ENCODE assay signal across 8 cellular contexts in genomic region chr4:103915224-103915869, GRCh38.
DNase-seq lines count a peak whose midpoint lies in the region; ATAC-seq and TF ChIP-seq lines count a peak whose summit lies in the region.

No MANE protein-coding gene starts in this region.

- no peak overlapping the region for H3K9ac ChIP-seq in endodermal cell (ENCODE audit: extremely low read depth, low read length, poor library complexity, severe bottlenecking)
- H3K9ac ChIP-seq in smooth muscle cell (ENCODE audit: low read depth) = no peak overlapping the region

- H3K27ac ChIP-seq in heart left ventricle (no peak overlapping the region), endodermal cell (ENCODE audit: low read depth, low read length) (no peak overlapping the region), smooth muscle cell (ENCODE audit: low read depth) (no peak overlapping the region)

- no peak overlapping the region for H3K4me3 Mint-ChIP-seq in endodermal cell

- no peaks in the 10 kb centered on the region for H3K79me2 ChIP-seq in smooth muscle cell (ENCODE audit: low read depth)

- no peaks in the 10 kb centered on the region for H3K9me3 ChIP-seq in heart left ventricle
- peaks cover 4% of the 10 kb centered on the region for H3K9me3 ChIP-seq in endodermal cell (ENCODE audit: control insufficient read depth, low read length)
- no peaks in the 10 kb centered on the region for H3K9me3 ChIP-seq in smooth muscle cell (replicated peaks; ENCODE audit: low read depth)

- no peaks in the 10 kb centered on the region for H3K4me1 Mint-ChIP-seq in endodermal cell

- ATAC-seq in heart left ventricle (no peak), left cardiac atrium (no peak), HG02759 (IDR thresholded peaks at IDR 0.05; ENCODE audit: unreplicated experiment) (peak; percentile 79)

- H2AFZ ChIP-seq in smooth muscle cell (ENCODE audit: low read depth) = peak overlapping the region; percentile 75

- H3K4me3 ChIP-seq in heart left ventricle (no peak overlapping the region), endodermal cell (ENCODE audit: low read length) (no peak overlapping the region), smooth muscle cell (peak overlapping the region; percentile 23)

- no peak overlapping the region for H3K27ac Mint-ChIP-seq in endodermal cell

- H4K20me1 ChIP-seq in smooth muscle cell (ENCODE audit: low read depth) = no peaks in the 10 kb centered on the region

- H3K27me3 ChIP-seq in heart left ventricle (no peaks in the 10 kb centered on the region), endodermal cell (ENCODE audit: control insufficient read depth, insufficient read depth, low read length, poor library complexity, severe bottlenecking) (no peaks in the 10 kb centered on the region), smooth muscle cell (ENCODE audit: low read depth) (no peaks in the 10 kb centered on the region)

- peak overlapping the region; percentile 50 for H3K4me2 ChIP-seq in smooth muscle cell

- H3K36me3 Mint-ChIP-seq in endodermal cell (ENCODE audit: low read depth) = no peaks in the 10 kb centered on the region

- DNase-seq in heart left ventricle (no peak), left cardiac atrium (no peak), NCI-H1694 treated with DMSO at 0.1 percent for 48 hours (lab: John Stamatoyannopoulos, UW) (peak; percentile 30), endodermal cell (no peak), smooth muscle cell (lab: John Stamatoyannopoulos, UW; ENCODE audit: unreplicated experiment) (no peak)
- no peak for DNase-seq in activated CD4-positive, CD25-positive, alpha-beta regulatory T cell treated with anti-CD3 and anti-CD28 coated beads, Interleukin-2, amount 50 U/mL, for 72 hours
- DNase-seq in stimulated activated naive CD4-positive, alpha-beta T cell (lab: John Stamatoyannopoulos, UW) = no peak

- intact Hi-C loops in heart left ventricle (cut with DNase I) = no loop called here
- intact Hi-C loops in left cardiac atrium (cut with DNase I) = no loop called here

- H3K36me3 ChIP-seq in heart left ventricle (no peaks in the 10 kb centered on the region), endodermal cell (ENCODE audit: control insufficient read depth, insufficient read depth, low read length) (no peaks in the 10 kb centered on the region), smooth muscle cell (ENCODE audit: low read depth) (no peaks in the 10 kb centered on the region)

- TF ChIP-seq CTCF in heart left ventricle (IDR thresholded peaks at IDR 0.05) (peak in 10 of 12 donors; percentile 11 to 57 (median 38)), endodermal cell (conservative IDR thresholded peaks at IDR 0.05) (peak; percentile 86), smooth muscle cell (IDR thresholded peaks at IDR 0.05; ENCODE audit: borderline replicate concordance, insufficient read depth, poor library complexity, severe bottlenecking) (peak; percentile 78)

- no peak for TF ChIP-seq POLR2A in heart left ventricle (IDR thresholded peaks at IDR 0.05)

- WGBS in heart left ventricle, 4 donors = 27 to 58% (median 41%) methylated on average over 3 of the region's 3 CpGs
- 29% methylated on average over 2 of the region's 3 CpGs; no CpG with 5 or more reads in 1 of the 2 experiments for WGBS in endodermal cell (ENCODE audit: insufficient coverage in 1 of 2, insufficient read length in 1 of 2), 2 experiments
- 51% methylated on average over 3 of the region's 3 CpGs for WGBS in smooth muscle cell (ENCODE audit: low lambda C conversion rate)

- no peaks in the 10 kb centered on the region for H3K27me3 Mint-ChIP-seq in endodermal cell (ENCODE audit: insufficient read depth)

- H3F3A ChIP-seq in smooth muscle cell (ENCODE audit: low read depth) = no peaks in the 10 kb centered on the region

- no peaks in the 10 kb centered on the region for H3K9me3 Mint-ChIP-seq in endodermal cell

- no peaks in the 10 kb centered on the region for H3K4me1 ChIP-seq in heart left ventricle
- no peaks in the 10 kb centered on the region for H3K4me1 ChIP-seq in endodermal cell (ENCODE audit: control insufficient read depth, insufficient read depth, low read length)
- no peaks in the 10 kb centered on the region for H3K4me1 ChIP-seq in smooth muscle cell (ENCODE audit: low read depth)
